In the genomic region with DNA sequence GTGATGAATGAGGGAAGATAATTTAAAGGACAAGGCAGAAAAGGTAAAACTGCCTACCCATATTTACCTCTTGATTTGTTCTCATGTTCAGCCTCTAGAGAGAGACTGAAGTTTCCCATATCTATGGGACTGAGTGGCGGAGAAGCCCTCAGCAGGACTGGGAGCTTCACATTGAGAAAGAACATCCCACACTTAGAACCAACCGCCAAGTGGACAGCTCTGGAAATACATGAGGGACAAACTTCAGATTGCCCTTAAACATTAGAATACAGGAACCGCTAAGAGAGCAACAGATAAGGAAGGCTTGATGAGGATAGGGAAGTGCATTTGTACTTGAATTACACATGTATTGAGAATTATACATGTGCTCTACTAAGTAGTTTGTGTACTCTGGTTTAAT, we compare ENCODE assay signal across 17 cellular contexts.
DNase-seq lines count a peak whose midpoint lies in the region; ATAC-seq and TF ChIP-seq lines count a peak whose summit lies in the region.
"Had no signal": no experiment of that assay in that cellular context is flagged by ENCODE, and none has a peak within 500 bp of the region (broad histone marks: within the 10 kb centered on the region; RNA-seq: fewer than 3 reads in every experiment).

No MANE protein-coding gene starts in this region.

- no peak overlapping the region for H3K4me3 ChIP-seq in BE2C (ENCODE audit: low read depth, low read length)
- H3K4me3 ChIP-seq in GM23338 = no peak overlapping the region
- H3K4me3 ChIP-seq: BLaER1, SJCRH30 had no signal

- H3K4me1 ChIP-seq in BE2C (no peaks in the 10 kb centered on the region), GM23338 (ENCODE audit: insufficient read depth) (no peaks in the 10 kb centered on the region; the same call in 1 of the 2 replicates)
- H3K4me1 ChIP-seq: BLaER1, SJCRH30 had no signal

- H3K27ac ChIP-seq in GM23338 (ENCODE audit: low read depth) = no peak overlapping the region
- H3K27ac ChIP-seq: BLaER1, SJCRH30 had no signal

- H3K9me3 ChIP-seq in BE2C = no peaks in the 10 kb centered on the region
- H3K9me3 ChIP-seq: BLaER1, SJCRH30 had no signal

- no peaks in the 10 kb centered on the region for H3K36me3 Mint-ChIP-seq in GM23338 (ENCODE audit: low read depth)
- no peaks in the 10 kb centered on the region for H3K36me3 Mint-ChIP-seq in glutamatergic neuron (ENCODE audit: unreplicated experiment)
- no peaks in the 10 kb centered on the region for H3K36me3 Mint-ChIP-seq in osteocyte (ENCODE audit: unreplicated experiment)
- H3K36me3 Mint-ChIP-seq in activated naive CD8-positive, alpha-beta T cell treated with anti-CD3 and anti-CD28 coated beads, Interleukin-2, amount 50 U/mL, for 24 hours (ENCODE audit: low read depth) = no peaks in the 10 kb centered on the region
- H3K36me3 Mint-ChIP-seq: T-cell had no signal

- H4K20me1 ChIP-seq in GM23338 (replicated peaks; ENCODE audit: insufficient read depth) = no peaks in the 10 kb centered on the region
- H4K20me1 ChIP-seq: BLaER1 had no signal

- H3K4me1 Mint-ChIP-seq in GM23338 = peaks cover 3% of the 10 kb centered on the region
- H3K4me1 Mint-ChIP-seq in glutamatergic neuron (ENCODE audit: low read depth, unreplicated experiment) = no peaks in the 10 kb centered on the region
- H3K4me1 Mint-ChIP-seq in osteocyte (ENCODE audit: unreplicated experiment) = no peaks in the 10 kb centered on the region
- H3K4me1 Mint-ChIP-seq in activated naive CD8-positive, alpha-beta T cell treated with anti-CD3 and anti-CD28 coated beads, Interleukin-2, amount 50 U/mL, for 24 hours = no peaks in the 10 kb centered on the region
- H3K4me1 Mint-ChIP-seq: T-cell had no signal

- H3K36me3 ChIP-seq in BE2C = no peaks in the 10 kb centered on the region
- H3K36me3 ChIP-seq in GM23338 (ENCODE audit: insufficient read depth) = no peaks in the 10 kb centered on the region
- H3K36me3 ChIP-seq: BLaER1, SJCRH30 had no signal

- H3K9me2 ChIP-seq in GM23338 (ENCODE audit: insufficient read depth) = peaks cover 4% of the 10 kb centered on the region; the same call in 1 of the 2 replicates

- no peak overlapping the region for H2AFZ ChIP-seq in GM23338

- H3K27ac Mint-ChIP-seq in GM23338 (no peak overlapping the region), glutamatergic neuron (ENCODE audit: unreplicated experiment) (no peak overlapping the region), osteocyte (ENCODE audit: unreplicated experiment) (no peak overlapping the region)
- no peak overlapping the region for H3K27ac Mint-ChIP-seq in activated naive CD8-positive, alpha-beta T cell treated with anti-CD3 and anti-CD28 coated beads, Interleukin-2, amount 50 U/mL, for 24 hours
- H3K27ac Mint-ChIP-seq: T-cell had no signal

- no peaks in the 10 kb centered on the region for H3K79me2 ChIP-seq in GM23338 (replicated peaks; ENCODE audit: insufficient read depth)

- peaks cover 3% of the 10 kb centered on the region; the same call in 1 of the 2 replicates for H3K27me3 ChIP-seq in BE2C
- H3K27me3 ChIP-seq in GM23338 (ENCODE audit: insufficient read depth) = no peaks in the 10 kb centered on the region
- H3K27me3 ChIP-seq: BLaER1, SJCRH30 had no signal

- peak; percentile 60 for ATAC-seq in GM23338
- no peak for ATAC-seq in activated naive CD8-positive, alpha-beta T cell treated with anti-CD3 and anti-CD28 coated beads, Interleukin-2, amount 50 U/mL, for 24 hours
- no peak for ATAC-seq in HG03469 (IDR thresholded peaks at IDR 0.05; ENCODE audit: unreplicated experiment)
- ATAC-seq: HCT116, T-cell had no signal

- no peaks in the 10 kb centered on the region for H3F3A ChIP-seq in GM23338 (replicated peaks; ENCODE audit: low read depth)

- no peak overlapping the region for H3K4me3 Mint-ChIP-seq in GM23338
- H3K4me3 Mint-ChIP-seq in glutamatergic neuron (ENCODE audit: unreplicated experiment) = no peak overlapping the region
- no peak overlapping the region for H3K4me3 Mint-ChIP-seq in osteocyte (ENCODE audit: unreplicated experiment)
- no peak overlapping the region for H3K4me3 Mint-ChIP-seq in activated naive CD8-positive, alpha-beta T cell treated with anti-CD3 and anti-CD28 coated beads, Interleukin-2, amount 50 U/mL, for 24 hours
- H3K4me3 Mint-ChIP-seq: T-cell had no signal

- H3K4me2 ChIP-seq in GM23338 = no peak overlapping the region
- H3K4me2 ChIP-seq: BLaER1 had no signal

- no peaks in the 10 kb centered on the region for H3K9me3 Mint-ChIP-seq in GM23338
- no peaks in the 10 kb centered on the region for H3K9me3 Mint-ChIP-seq in glutamatergic neuron (ENCODE audit: unreplicated experiment)
- no peaks in the 10 kb centered on the region for H3K9me3 Mint-ChIP-seq in osteocyte (ENCODE audit: unreplicated experiment)
- H3K9me3 Mint-ChIP-seq in activated naive CD8-positive, alpha-beta T cell treated with anti-CD3 and anti-CD28 coated beads, Interleukin-2, amount 50 U/mL, for 24 hours = no peaks in the 10 kb centered on the region

- TF ChIP-seq CTCF in BE2C (IDR thresholded peaks at IDR 0.05; ENCODE audit: low read depth, low read length) (peak; percentile 12; the same call in 1 of the 2 replicates), GM23338 (conservative IDR thresholded peaks at IDR 0.05; ENCODE audit: low read depth in 2 of 2) (peak; percentile 24 to 42; a peak in 2 of 4 replicates), glutamatergic neuron (IDR thresholded peaks at IDR 0.05; ENCODE audit: partially characterized antibody, unreplicated experiment) (peak; percentile 33), osteocyte (IDR thresholded peaks at IDR 0.05) (no peak)

- H3K27me3 Mint-ChIP-seq in GM23338 (ENCODE audit: insufficient read depth, low read depth, poor library complexity) (no peaks in the 10 kb centered on the region), glutamatergic neuron (ENCODE audit: unreplicated experiment) (no peaks in the 10 kb centered on the region), osteocyte (ENCODE audit: unreplicated experiment) (peaks cover 14% of the 10 kb centered on the region)
- H3K27me3 Mint-ChIP-seq in activated naive CD8-positive, alpha-beta T cell treated with anti-CD3 and anti-CD28 coated beads, Interleukin-2, amount 50 U/mL, for 24 hours = no peaks in the 10 kb centered on the region
- H3K27me3 Mint-ChIP-seq: T-cell had no signal

- no peak for DNase-seq in BE2C
- DNase-seq in GM23338 (ENCODE audit: low spot score) = peak; percentile 44
- peak; percentile 5 for DNase-seq in RKO (ENCODE audit: low spot score)
- DNase-seq in glutamatergic neuron = no peak
- no peak for DNase-seq in osteocyte (ENCODE audit: extremely low spot score, unreplicated experiment)
- no peak for DNase-seq in activated naive CD8-positive, alpha-beta T cell treated with anti-CD3 and anti-CD28 coated beads, Interleukin-2, amount 50 U/mL, for 24 hours
- DNase-seq: DMS 273 treated with DMSO at 0.1 percent for 48 hours, NCI-H1417, NCI-H2029, NCI-H2171 treated with DMSO at 0.1 percent for 48 hours, NCI-H774, RPMI8226, SJCRH30, T-cell had no signal

TF ChIP-seq in GM23338, 12 proteins besides CTCF, POLR2A, EP300 and RAD21 (continues in another document):
- TF ChIP-seq EZH2phosphoT487 (IDR thresholded peaks at IDR 0.05; ENCODE audit: unreplicated experiment) (no peak), ZNF114 (CRISPR knock-in tag; IDR thresholded peaks at IDR 0.05) (no peak), CREB1 (CRISPR knock-in tag; IDR thresholded peaks at IDR 0.05; ENCODE audit: low read depth) (no peak), JUNB (IDR thresholded peaks at IDR 0.05; ENCODE audit: unreplicated experiment) (no peak), POLR2AphosphoS5 (IDR thresholded peaks at IDR 0.05; ENCODE audit: low read depth) (no peak), ZNF331 (CRISPR knock-in tag; IDR thresholded peaks at IDR 0.05; ENCODE audit: low read depth) (no peak), REST (IDR thresholded peaks at IDR 0.05; ENCODE audit: unreplicated experiment) (no peak)
- TF ChIP-seq, protein P1, sequence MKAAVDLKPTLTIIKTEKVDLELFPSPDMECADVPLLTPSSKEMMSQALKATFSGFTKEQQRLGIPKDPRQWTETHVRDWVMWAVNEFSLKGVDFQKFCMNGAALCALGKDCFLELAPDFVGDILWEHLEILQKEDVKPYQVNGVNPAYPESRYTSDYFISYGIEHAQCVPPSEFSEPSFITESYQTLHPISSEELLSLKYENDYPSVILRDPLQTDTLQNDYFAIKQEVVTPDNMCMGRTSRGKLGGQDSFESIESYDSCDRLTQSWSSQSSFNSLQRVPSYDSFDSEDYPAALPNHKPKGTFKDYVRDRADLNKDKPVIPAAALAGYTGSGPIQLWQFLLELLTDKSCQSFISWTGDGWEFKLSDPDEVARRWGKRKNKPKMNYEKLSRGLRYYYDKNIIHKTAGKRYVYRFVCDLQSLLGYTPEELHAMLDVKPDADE (IDR thresholded peaks at IDR 0.05) = no peak

Comparison
In these comparisons a context has a peak if more than half of its experiments do, and no peak if none do; other contexts are left out.
1. DNase-seq: peak in GM23338 (single experiment) and RKO (single experiment); none in BE2C (single experiment), glutamatergic neuron (single experiment), osteocyte (single experiment) and activated naive CD8-positive, alpha-beta T cell treated with anti-CD3 and anti-CD28 coated beads, Interleukin-2, amount 50 U/mL, for 24 hours (single experiment).